25 cellular contexts compared by ENCODE assay signal in the genomic region with DNA sequence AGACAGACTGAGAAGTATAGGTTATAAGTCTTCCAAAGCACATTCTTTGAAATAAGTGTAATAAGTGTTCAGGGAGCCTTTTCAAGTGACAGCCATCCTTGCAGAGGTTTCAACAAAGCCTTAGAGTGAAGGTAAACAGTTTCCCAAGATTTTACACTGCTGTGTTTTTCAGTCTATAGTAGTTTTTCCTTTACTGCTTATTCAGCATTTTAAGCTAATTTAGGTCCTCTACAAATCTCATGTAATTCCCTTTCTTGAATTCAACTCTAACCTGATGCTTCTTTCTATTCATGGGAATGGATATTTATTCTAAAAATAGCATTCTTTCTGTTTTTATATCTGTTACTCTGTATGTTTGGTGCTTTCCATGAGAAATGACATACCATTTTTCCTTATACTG.
DNase-seq lines count a peak whose midpoint lies in the region; ATAC-seq, FAIRE-seq and TF ChIP-seq lines count a peak whose summit lies in the region.
"Had no signal": no experiment of that assay in that cellular context is flagged by ENCODE, and none has a peak within 500 bp of the region (broad histone marks: within the 10 kb centered on the region; RNA-seq: fewer than 3 reads in every experiment).

No MANE protein-coding gene starts in this region.

- no peak for DNase-seq in HepG2 (ENCODE audit: low spot score)
- no peak for DNase-seq in right lobe of liver
- DNase-seq in IMR-90: no peak
- no peak for DNase-seq in H1 (ENCODE audit: low read depth in 1 of 2, low spot score in 2 of 2)
- no peak for DNase-seq in SIG-M5 treated with dmso at 0.1 percent for 504 hours (lab: John Stamatoyannopoulos, UW; ENCODE audit: unreplicated experiment)
- DNase-seq in NCI-H2227 (lab: John Stamatoyannopoulos, UW; ENCODE audit: unreplicated experiment): no peak
- DNase-seq in stimulated activated CD4-positive, alpha-beta T cell treated with anti-CD3 and anti-CD28 coated beads, Interleukin-1b, Interleukin-23, amount 100 ng/mL, for 48 hours: no peak
- DNase-seq: ACHN; BE2C; C1 segment of cervical spinal cord; CD4-positive, alpha-beta memory T cell; CD4-positive, CD25-positive, alpha-beta regulatory T cell; CD8-positive, alpha-beta memory T cell; COR-L47; DMS 273 treated with DMSO at 0.1 percent for 48 hours; DMS153; DMS53; DMS79; DND-41; EL; GDM1 had no signal

- H3K9me1 ChIP-seq in IMR-90 (ENCODE audit: insufficient read depth, low read length): no peaks in the 10 kb centered on the region

- H3K56ac ChIP-seq in IMR-90 (ENCODE audit: extremely low read depth, insufficient read depth, low read length): no peak overlapping the region
- H3K56ac ChIP-seq in H1 (replicated peaks; ENCODE audit: insufficient read length, low read depth, low read length): no peak overlapping the region

- FAIRE-seq in HepG2 (lab: Jason Lieb, UNC) (no peak), H1 (lab: Jason Lieb, UNC) (no peak)
- FAIRE-seq: GM12878, GM12892 had no signal

- H4K91ac ChIP-seq in IMR-90 (ENCODE audit: insufficient read depth, low read depth, low read length) (no peak overlapping the region), H1 (replicated peaks; ENCODE audit: insufficient read length, low read length) (no peak overlapping the region)

- H3K9ac ChIP-seq in HepG2 (ENCODE audit: insufficient read depth, low read depth, low read length) (no peak overlapping the region), IMR-90 (ENCODE audit: low read depth, low read length) (no peak overlapping the region), H1 (replicated peaks in 1 of 4; ENCODE audit: extremely low read depth in 1 of 4, low read depth in 3 of 4, low read length in 3 of 4) (no peak overlapping the region)
- H3K9ac ChIP-seq: BLaER1 had no signal

- ATAC-seq in HepG2 (no peak), right lobe of liver (no peak), IMR-90 (ENCODE audit: low read depth) (no peak)
- ATAC-seq: GM12878 had no signal

- dilution Hi-C loops in IMR-90 (cut with HindIII; ENCODE audit: low sequenced_read_pairs, unreplicated experiment): no loop called here

- TF ChIP-seq POLR2A in HepG2 (IDR thresholded peaks at IDR 0.05; ENCODE audit: insufficient read depth in 1 of 2, low read depth in 2 of 2, low read length in 2 of 2) (no peak), right lobe of liver (IDR thresholded peaks at IDR 0.05) (no peak), IMR-90 (IDR thresholded peaks at IDR 0.05; ENCODE audit: low read depth, low read length) (no peak), H1 (IDR thresholded peaks at IDR 0.05; ENCODE audit: control extremely low read depth in 1 of 2, low read depth in 2 of 2, low read length in 2 of 2) (no peak)

- H3K14ac ChIP-seq in IMR-90 (replicated peaks; ENCODE audit: low read depth, low read length): no peak overlapping the region
- H3K14ac ChIP-seq in H1 (ENCODE audit: insufficient read length): no peak overlapping the region

- intact Hi-C loops in HepG2 (cut with micrococcal nuclease; ENCODE audit: unreplicated experiment) (no loop called here), right lobe of liver (cut with DNase I) (no loop called here), IMR-90 (cut with micrococcal nuclease) (no loop called here)

- H2AK9ac ChIP-seq in IMR-90 (replicated peaks; ENCODE audit: low read depth, low read length, poor library complexity): no peak overlapping the region

- H4K5ac ChIP-seq in IMR-90 (ENCODE audit: low read depth, low read length) (no peak overlapping the region), H1 (ENCODE audit: insufficient read length, low read depth, low read length) (no peak overlapping the region)

- no peak overlapping the region for H2BK5ac ChIP-seq in IMR-90 (ENCODE audit: low read depth, low read length, poor library complexity, severe bottlenecking)
- no peak overlapping the region for H2BK5ac ChIP-seq in H1 (ENCODE audit: low read depth, low read length)

- H3K4ac ChIP-seq in IMR-90 (ENCODE audit: low read depth, low read length) (no peak overlapping the region), H1 (replicated peaks; ENCODE audit: insufficient read length, low read depth, low read length) (no peak overlapping the region)

- no TSS peak for BruUV-seq in HepG2 (replicated peaks; lab: Mats Ljungman, UMichigan)
- no TSS peak for BruUV-seq in IMR-90 (replicated peaks; lab: Mats Ljungman, UMichigan)

- H3K36me3 ChIP-seq in HepG2 (replicated peaks in 1 of 2; ENCODE audit: control insufficient read depth in 1 of 2, insufficient read depth in 2 of 2, low read length in 2 of 2): peaks cover 13 to 30% of the 10 kb centered on the region in 2 experiments
- peaks cover 0 to 10% (median 10%) of the 10 kb centered on the region in 4 donors for H3K36me3 ChIP-seq in right lobe of liver
- H3K36me3 ChIP-seq in IMR-90 (ENCODE audit: control insufficient read depth, insufficient read depth, low read length): peaks cover 11% of the 10 kb centered on the region
- H3K36me3 ChIP-seq in H1 (ENCODE audit: control insufficient read depth in 2 of 4, insufficient read depth in 4 of 4, low read length in 3 of 4): 0 out of 8 replicates have a peak, but pooled peaks cover 0 to 2% (median 0%) of the 10 kb centered on the region in 4 experiments
- H3K36me3 ChIP-seq: BE2C had no signal

- H4K20me1 ChIP-seq in HepG2 (ENCODE audit: insufficient read depth, low read length) (no peaks in the 10 kb centered on the region), IMR-90 (ENCODE audit: insufficient read depth, low read length) (no peaks in the 10 kb centered on the region), H1 (replicated peaks in 1 of 2; ENCODE audit: control insufficient read depth in 1 of 2, insufficient read depth in 2 of 2, low read length in 2 of 2) (no peaks in the 10 kb centered on the region)
- H4K20me1 ChIP-seq: BLaER1 had no signal

- H3K27ac ChIP-seq in HepG2 (ENCODE audit: extremely low read length, insufficient read depth, low read length): no peak overlapping the region
- H3K27ac ChIP-seq in right lobe of liver: no peak overlapping the region
- H3K27ac ChIP-seq in IMR-90 (ENCODE audit: insufficient read depth, low read length): no peak overlapping the region
- no peak overlapping the region for H3K27ac ChIP-seq in H1 (ENCODE audit: low read depth, low read length)
- H3K27ac ChIP-seq: 22Rv1, BLaER1 had no signal

- H4K8ac ChIP-seq in IMR-90 (ENCODE audit: low read depth in 2 of 2, low read length in 2 of 2) (no peak overlapping the region), H1 (ENCODE audit: extremely low read depth, insufficient read depth, low read length) (no peak overlapping the region)

- H2BK20ac ChIP-seq in IMR-90 (ENCODE audit: low read depth, low read length): no peak overlapping the region
- no peak overlapping the region for H2BK20ac ChIP-seq in H1 (ENCODE audit: low read length)

- H2BK120ac ChIP-seq in IMR-90 (ENCODE audit: low read depth, low read length) (no peak overlapping the region), H1 (replicated peaks; ENCODE audit: low read depth, low read length) (no peak overlapping the region)

- H2BK15ac ChIP-seq in IMR-90 (ENCODE audit: low read depth, low read length) (no peak overlapping the region), H1 (ENCODE audit: low read length) (no peak overlapping the region)

- no peaks in the 10 kb centered on the region for H3K23me2 ChIP-seq in H1 (ENCODE audit: low read depth, low read length)

- H2BK12ac ChIP-seq in H1 (ENCODE audit: low read depth, low read length): no peak overlapping the region

- no peaks in the 10 kb centered on the region for H3K27me3 ChIP-seq in HepG2 (ENCODE audit: control insufficient read depth in 1 of 2, insufficient read depth in 2 of 2, low read length in 2 of 2)
- no peaks in the 10 kb centered on the region for H3K27me3 ChIP-seq in right lobe of liver
- no peaks in the 10 kb centered on the region for H3K27me3 ChIP-seq in IMR-90 (ENCODE audit: control insufficient read depth, insufficient read depth, low read length)
- H3K27me3 ChIP-seq in H1 (replicated peaks in 1 of 4; ENCODE audit: control insufficient read depth in 3 of 4, extremely low read depth in 1 of 4, insufficient read depth in 3 of 4, low read length in 3 of 4): no peaks in the 10 kb centered on the region
- H3K27me3 ChIP-seq: BE2C, BLaER1 had no signal

- CTCF ChIA-PET in HepG2 (lab: Yijun Ruan, JAX; ENCODE audit: low intra/inter-chr PET ratio, low total read pairs): no interaction called here
- CTCF ChIA-PET in IMR-90 (lab: Yijun Ruan, JAX): no interaction called here
- CTCF ChIA-PET in H1 (lab: Charles Lee; ENCODE audit: partially characterized antibody): no interaction called here

- H3K4me2 ChIP-seq in HepG2 (ENCODE audit: low read depth, low read length): no peak overlapping the region
- no peak overlapping the region for H3K4me2 ChIP-seq in IMR-90 (ENCODE audit: low read depth, low read length)
- no peak overlapping the region for H3K4me2 ChIP-seq in H1 (ENCODE audit: insufficient read depth in 1 of 2, low read depth in 2 of 2, low read length in 2 of 2)
- H3K4me2 ChIP-seq: BLaER1 had no signal

- H3K79me1 ChIP-seq in IMR-90 (ENCODE audit: low read depth in 1 of 2, low read length in 2 of 2): no peaks in the 10 kb centered on the region
- H3K79me1 ChIP-seq in H1 (ENCODE audit: low read depth, low read length): no peaks in the 10 kb centered on the region

- H2AK5ac ChIP-seq in IMR-90 (ENCODE audit: low read depth, low read length) (no peak overlapping the region), H1 (ENCODE audit: low read depth, low read length) (no peak overlapping the region)

- POLR2A ChIA-PET in HepG2 (lab: Yijun Ruan, JAX) (no interaction called here), IMR-90 (lab: Charles Lee; ENCODE audit: unreplicated experiment) (no interaction called here), H1 (lab: Charles Lee; ENCODE audit: partially characterized antibody) (no interaction called here)

- TF ChIP-seq EP300 in HepG2 (IDR thresholded peaks at IDR 0.05; ENCODE audit: low read depth in 2 of 2, low read length in 2 of 2) (no peak), HepG2 (CRISPR knock-in tag; IDR thresholded peaks at IDR 0.05; ENCODE audit: borderline replicate concordance) (no peak), H1 (IDR thresholded peaks at IDR 0.05; ENCODE audit: borderline replicate concordance in 1 of 2, low read depth in 2 of 2, low read length in 2 of 2) (no peak)

- no peaks in the 10 kb centered on the region for H3K9me3 ChIP-seq in HepG2 (ENCODE audit: low read length)
- H3K9me3 ChIP-seq in right lobe of liver: no peaks in the 10 kb centered on the region
- no peaks in the 10 kb centered on the region for H3K9me3 ChIP-seq in IMR-90 (ENCODE audit: control insufficient read depth, insufficient read depth, low read length)
- no peaks in the 10 kb centered on the region for H3K9me3 ChIP-seq in H1 (ENCODE audit: insufficient read depth in 2 of 2, low read depth in 1 of 2, low read length in 1 of 2)
- H3K9me3 ChIP-seq: BE2C had no signal

- in situ Hi-C loops in HepG2 (cut with HindIII; ENCODE audit: extremely low pct_ligation_motif_present, low pct_unique_long_range_greater_than_20kb) (no loop called here), IMR-90 (cut with MboI; ENCODE audit: low sequenced_read_pairs) (loop anchor here (25.0 kb wide), 1 partner anchor 510 kb away; no protein-coding TSS in a partner anchor)

- H2AFZ ChIP-seq in HepG2 (ENCODE audit: low read length) (no peak overlapping the region), IMR-90 (replicated peaks; ENCODE audit: low read length, poor library complexity) (no peak overlapping the region), H1 (ENCODE audit: low read length) (no peak overlapping the region)

- H3K18ac ChIP-seq in IMR-90 (ENCODE audit: low read depth, low read length) (no peak overlapping the region), H1 (ENCODE audit: extremely low read depth, low read length) (no peak overlapping the region)

- H3K4me3 ChIP-seq in HepG2 (replicated peaks in 1 of 3; ENCODE audit: insufficient read depth in 1 of 3, low read depth in 2 of 3, low read length in 3 of 3) (no peak overlapping the region), right lobe of liver (no peak overlapping the region), IMR-90 (ENCODE audit: insufficient read depth, low read depth, low read length) (no peak overlapping the region), H1 (ENCODE audit: extremely low read depth in 1 of 4, insufficient read depth in 2 of 4, low read depth in 3 of 4, low read length in 4 of 4) (no peak overlapping the region)
- H3K4me3 ChIP-seq: BLaER1, GM12878 had no signal

- H3K23ac ChIP-seq in IMR-90 (ENCODE audit: low read depth, low read length) (no peak overlapping the region), H1 (ENCODE audit: insufficient read length) (no peak overlapping the region)

- no peak for TF ChIP-seq RAD21 in HepG2 (CRISPR knock-in tag; IDR thresholded peaks at IDR 0.05)
- no peak for TF ChIP-seq RAD21 in IMR-90 (IDR thresholded peaks at IDR 0.05; ENCODE audit: low read length)
- no peak for TF ChIP-seq RAD21 in H1 (IDR thresholded peaks at IDR 0.05 in 1 of 2, conservative IDR thresholded peaks at IDR 0.05 in 1 of 2; ENCODE audit: low read depth in 2 of 2, low read length in 2 of 2)

- H3K4me1 ChIP-seq in HepG2 (ENCODE audit: insufficient read depth, low read length) (peaks cover 13% of the 10 kb centered on the region), right lobe of liver (no peaks in the 10 kb centered on the region), IMR-90 (ENCODE audit: control insufficient read depth, insufficient read depth, low read length) (0 out of 2 replicates have a peak, but pooled peaks cover 3% of the 10 kb centered on the region), H1 (replicated peaks in 1 of 4; ENCODE audit: control insufficient read depth in 3 of 4, insufficient read depth in 4 of 4, low read length in 3 of 4) (no peaks in the 10 kb centered on the region)
- H3K4me1 ChIP-seq: BLaER1 had no signal

- H3K79me2 ChIP-seq in HepG2 (ENCODE audit: insufficient read depth, low read length) (no peaks in the 10 kb centered on the region), H1 (ENCODE audit: control insufficient read depth in 1 of 2, insufficient read depth in 2 of 2, low read length in 2 of 2) (no peaks in the 10 kb centered on the region)

- no peak for TF ChIP-seq CTCF in HepG2 (CRISPR knock-in tag; IDR thresholded peaks at IDR 0.05)
- TF ChIP-seq CTCF in right lobe of liver (IDR thresholded peaks at IDR 0.05): no peak
- no peak for TF ChIP-seq CTCF in IMR-90 (conservative IDR thresholded peaks at IDR 0.05; ENCODE audit: low read depth, low read length)
- no peak for TF ChIP-seq CTCF in H1 (IDR thresholded peaks at IDR 0.05; ENCODE audit: control extremely low read depth in 1 of 3, insufficient read depth in 1 of 3, low read depth in 1 of 3, low read length in 3 of 3)
